In genomic region chr10:44028384-44029137, GRCh38 we compare ENCODE assay signal across 18 cellular contexts.
DNase-seq lines count a peak whose midpoint lies in the region; ATAC-seq, FAIRE-seq and TF ChIP-seq lines count a peak whose summit lies in the region.
"Had no signal": no experiment of that assay in that cellular context is flagged by ENCODE, and none has a peak within 500 bp of the region (broad histone marks: within the 10 kb centered on the region; RNA-seq: fewer than 3 reads in every experiment).

No MANE protein-coding gene starts in this region.

- FAIRE-seq in pancreas (lab: Jason Lieb, UNC), result no peak
- FAIRE-seq: A549, GM12878, GM18507, HTR-8/SVneo had no signal

- H3K4me3 ChIP-seq in lower leg skin (ENCODE audit: low read depth, poor library complexity, severe bottlenecking), result no peak overlapping the region
- no peak overlapping the region for H3K4me3 ChIP-seq in pancreas
- H3K4me3 ChIP-seq in vagina, result no peak overlapping the region
- H3K4me3 ChIP-seq: A549, GM12878, GM23338 had no signal

- no peak for DNase-seq in stimulated activated naive CD8-positive, alpha-beta T cell treated with anti-CD3 and anti-CD28 coated beads, Interleukin-15, amount 100 ng/mL, for 72 hours
- DNase-seq in stimulated activated naive CD8-positive, alpha-beta T cell treated with anti-CD3 and anti-CD28 coated beads, Interleukin-15, Interleukin-2, amounts not matched to agents 100 U/mL and 50 U/mL, for 24 hours, result no peak
- DNase-seq in lower leg skin (ENCODE audit: low spot score in 2 of 2) (peak; percentile 9 to 74), pancreas (peak in 3 of 6 donors; percentile 28 to 55 (median 43)), vagina (ENCODE audit: extremely low spot score in 2 of 2) (peak; percentile 52 to 65), cerebellar cortex (ENCODE audit: low spot score) (no peak), progenitor cell of endocrine pancreas (ENCODE audit: low spot score, unreplicated experiment) (no peak)
- DNase-seq: BE2C; CD4-positive, alpha-beta memory T cell; DMS79; H7 had no signal

- TF ChIP-seq CTCF in lower leg skin (IDR thresholded peaks at IDR 0.05), result no peak
- TF ChIP-seq CTCF in pancreas (IDR thresholded peaks at IDR 0.05), result no peak
- no peak for TF ChIP-seq CTCF in vagina (IDR thresholded peaks at IDR 0.05)
- TF ChIP-seq CTCF in progenitor cell of endocrine pancreas (IDR thresholded peaks at IDR 0.05; ENCODE audit: unreplicated experiment), result no peak

- H3K4me1 ChIP-seq in pancreas (peaks cover 0 to 13% (median 6%) of the 10 kb centered on the region in 3 donors), vagina (peaks cover 14% of the 10 kb centered on the region)
- H3K4me1 ChIP-seq: A549, BE2C had no signal

- H3K27me3 Mint-ChIP-seq in stimulated activated naive CD8-positive, alpha-beta T cell treated with anti-CD3 and anti-CD28 coated beads, Interleukin-15, amount 100 ng/mL, for 72 hours, result peaks cover 34% of the 10 kb centered on the region
- H3K27me3 Mint-ChIP-seq in progenitor cell of endocrine pancreas, result peaks cover 11% of the 10 kb centered on the region

- TF ChIP-seq POLR2A in lower leg skin (IDR thresholded peaks at IDR 0.05), result no peak
- TF ChIP-seq POLR2A in vagina (IDR thresholded peaks at IDR 0.05), result no peak

- ATAC-seq in stimulated activated naive CD8-positive, alpha-beta T cell treated with anti-CD3 and anti-CD28 coated beads, Interleukin-15, amount 100 ng/mL, for 72 hours, result peak; percentile 34
- ATAC-seq in stimulated activated naive CD8-positive, alpha-beta T cell treated with anti-CD3 and anti-CD28 coated beads, Interleukin-15, Interleukin-2, amounts not matched to agents 100 U/mL and 50 U/mL, for 24 hours, result no peak
- ATAC-seq in pancreas (peak; percentile 48 to 72 (median 61)), esophagus mucosa (no peak)
- ATAC-seq: A549, GM12878, GM23338 had no signal

- no peaks in the 10 kb centered on the region for H3K9me3 Mint-ChIP-seq in stimulated activated naive CD8-positive, alpha-beta T cell treated with anti-CD3 and anti-CD28 coated beads, Interleukin-15, amount 100 ng/mL, for 72 hours
- no peaks in the 10 kb centered on the region for H3K9me3 Mint-ChIP-seq in progenitor cell of endocrine pancreas (ENCODE audit: low read depth)
- H3K9me3 Mint-ChIP-seq: CD4-positive, alpha-beta memory T cell; GM23338 had no signal

- WGBS in lower leg skin, 2 donors, result 91 to 96% methylated on average over 11 of the region's 11 CpGs
- WGBS in pancreas, 2 donors, result 52 to 63% methylated on average over 11 of the region's 11 CpGs

- H3K27ac ChIP-seq in pancreas (no peak overlapping the region), vagina (no peak overlapping the region)
- H3K27ac ChIP-seq: A549, C4-2B had no signal

- no peaks in the 10 kb centered on the region for H3K9me3 ChIP-seq in pancreas
- H3K9me3 ChIP-seq in vagina, result no peaks in the 10 kb centered on the region
- H3K9me3 ChIP-seq: A549, BE2C had no signal

- H3K27me3 ChIP-seq in pancreas (no peaks in the 10 kb centered on the region), vagina (no peaks in the 10 kb centered on the region)
- H3K27me3 ChIP-seq: BE2C had no signal

- intact Hi-C loops in lower leg skin (cut with DNase I; ENCODE audit: low total_unique reads) (no loop called here), pancreas (cut with DNase I) (no loop called here), vagina (cut with DNase I) (no loop called here)

- H3K36me3 ChIP-seq in pancreas (no peaks in the 10 kb centered on the region), vagina (no peaks in the 10 kb centered on the region)
- H3K36me3 ChIP-seq: BE2C had no signal

- H3K4me1 Mint-ChIP-seq in stimulated activated naive CD8-positive, alpha-beta T cell treated with anti-CD3 and anti-CD28 coated beads, Interleukin-15, amount 100 ng/mL, for 72 hours, result peaks cover 5% of the 10 kb centered on the region
- peaks cover 2% of the 10 kb centered on the region for H3K4me1 Mint-ChIP-seq in progenitor cell of endocrine pancreas (ENCODE audit: low read depth)
- H3K4me1 Mint-ChIP-seq: CD4-positive, alpha-beta memory T cell had no signal

- peak overlapping the region in 1 of 2 donors; percentile 35 for H3K27ac Mint-ChIP-seq in stimulated activated naive CD8-positive, alpha-beta T cell treated with anti-CD3 and anti-CD28 coated beads, Interleukin-15, amount 100 ng/mL, for 72 hours
- H3K27ac Mint-ChIP-seq in progenitor cell of endocrine pancreas, result no peak overlapping the region
- H3K27ac Mint-ChIP-seq: CD4-positive, alpha-beta memory T cell; GM23338 had no signal

- no peak overlapping the region for H3K4me3 Mint-ChIP-seq in stimulated activated naive CD8-positive, alpha-beta T cell treated with anti-CD3 and anti-CD28 coated beads, Interleukin-15, amount 100 ng/mL, for 72 hours
- no peak overlapping the region for H3K4me3 Mint-ChIP-seq in progenitor cell of endocrine pancreas (ENCODE audit: low read depth)
- H3K4me3 Mint-ChIP-seq: CD4-positive, alpha-beta memory T cell; GM23338 had no signal

- H3K36me3 Mint-ChIP-seq in progenitor cell of endocrine pancreas (ENCODE audit: insufficient read depth), result no peaks in the 10 kb centered on the region
- H3K36me3 Mint-ChIP-seq: CD4-positive, alpha-beta memory T cell had no signal

Comparison
In these comparisons a context has a peak if more than half of its experiments do, and no peak if none do; other contexts are left out.
1. ATAC-seq: peak in stimulated activated naive CD8-positive, alpha-beta T cell treated with anti-CD3 and anti-CD28 coated beads, Interleukin-15, amount 100 ng/mL, for 72 hours (single experiment) and pancreas (4 of 4); none in stimulated activated naive CD8-positive, alpha-beta T cell treated with anti-CD3 and anti-CD28 coated beads, Interleukin-15, Interleukin-2, amounts not matched to agents 100 U/mL and 50 U/mL, for 24 hours (single experiment) and esophagus mucosa (single experiment).
2. DNase-seq: peak in lower leg skin (2 of 2) and vagina (2 of 2); none in stimulated activated naive CD8-positive, alpha-beta T cell treated with anti-CD3 and anti-CD28 coated beads, Interleukin-15, amount 100 ng/mL, for 72 hours (0 of 2), stimulated activated naive CD8-positive, alpha-beta T cell treated with anti-CD3 and anti-CD28 coated beads, Interleukin-15, Interleukin-2, amounts not matched to agents 100 U/mL and 50 U/mL, for 24 hours (single experiment), cerebellar cortex (single experiment) and progenitor cell of endocrine pancreas (single experiment).